6 cellular contexts compared by ENCODE assay signal in genomic region chr12:51801027-51801426, GRCh38. TPM values are rescaled to one million over a fixed set of nuclear protein-coding genes. Genes with fewer than 3 reads are reported as not detected.
"Had no signal": no experiment of that assay in that cellular context is flagged by ENCODE, and none has a peak within 500 bp of the region (broad histone marks: within the 10 kb centered on the region; RNA-seq: fewer than 3 reads in every experiment).

No MANE protein-coding gene starts in this region.

- ATAC-seq: HepG2, K562 had no signal

- H3K27ac Mint-ChIP-seq: IgD-negative memory B cell had no signal

- DNase-seq: KBM-7 had no signal

- H3K27me3 Mint-ChIP-seq: IgD-negative memory B cell had no signal

- H3K27ac ChIP-seq: HL-60 had no signal

- H3K4me3 ChIP-seq: K562 had no signal

- H3K4me1 Mint-ChIP-seq: IgD-negative memory B cell had no signal

RNA-seq across cellular contexts. Expression of gene FIGNL2, which starts 47.5 kb away (rescaled TPM):
- total RNA-seq: HT-29, K562 had no signal
- polyA plus RNA-seq: IgD-negative memory B cell had no signal
